2 cellular contexts compared by ENCODE assay signal in the genomic region with DNA sequence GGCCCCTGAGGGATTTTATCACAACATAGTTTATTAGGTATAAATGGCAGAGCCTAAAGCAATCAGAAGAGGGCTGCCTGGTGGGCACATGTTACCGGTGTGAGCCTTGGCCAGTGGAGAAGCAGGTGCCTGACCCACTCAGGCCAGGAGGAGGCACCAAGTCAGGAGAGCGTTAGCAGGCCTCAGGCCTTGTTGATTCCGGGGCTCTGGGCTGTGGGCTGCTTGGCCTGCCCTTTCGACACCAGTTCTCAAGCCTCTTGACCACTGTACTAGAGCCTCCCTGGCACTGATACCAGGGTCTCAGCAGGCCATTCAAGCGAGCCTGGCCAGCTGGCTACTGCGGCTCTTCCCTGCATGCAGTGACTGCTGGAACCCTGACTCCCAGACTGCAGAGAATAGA.
TF ChIP-seq lines count a peak whose summit lies in the region.

No MANE protein-coding gene starts in this region.

TF ChIP-seq in GM23338, 12 proteins besides CTCF, POLR2A, EP300 and RAD21 (continues in another document):
- TF ChIP-seq STAT1 (IDR thresholded peaks at IDR 0.05; ENCODE audit: unreplicated experiment) (no peak), EZH2 (IDR thresholded peaks at IDR 0.05; ENCODE audit: low read depth, unreplicated experiment) (no peak), JUNB (IDR thresholded peaks at IDR 0.05; ENCODE audit: unreplicated experiment) (no peak), ETS1 (IDR thresholded peaks at IDR 0.05) (no peak), EZH2phosphoT487 (IDR thresholded peaks at IDR 0.05; ENCODE audit: unreplicated experiment) (no peak), NANOG (IDR thresholded peaks at IDR 0.05; ENCODE audit: borderline replicate concordance) (no peak), ZNF114 (CRISPR knock-in tag; IDR thresholded peaks at IDR 0.05) (no peak), ZNF331 (CRISPR knock-in tag; IDR thresholded peaks at IDR 0.05; ENCODE audit: low read depth) (no peak)
- TF ChIP-seq, protein P1, sequence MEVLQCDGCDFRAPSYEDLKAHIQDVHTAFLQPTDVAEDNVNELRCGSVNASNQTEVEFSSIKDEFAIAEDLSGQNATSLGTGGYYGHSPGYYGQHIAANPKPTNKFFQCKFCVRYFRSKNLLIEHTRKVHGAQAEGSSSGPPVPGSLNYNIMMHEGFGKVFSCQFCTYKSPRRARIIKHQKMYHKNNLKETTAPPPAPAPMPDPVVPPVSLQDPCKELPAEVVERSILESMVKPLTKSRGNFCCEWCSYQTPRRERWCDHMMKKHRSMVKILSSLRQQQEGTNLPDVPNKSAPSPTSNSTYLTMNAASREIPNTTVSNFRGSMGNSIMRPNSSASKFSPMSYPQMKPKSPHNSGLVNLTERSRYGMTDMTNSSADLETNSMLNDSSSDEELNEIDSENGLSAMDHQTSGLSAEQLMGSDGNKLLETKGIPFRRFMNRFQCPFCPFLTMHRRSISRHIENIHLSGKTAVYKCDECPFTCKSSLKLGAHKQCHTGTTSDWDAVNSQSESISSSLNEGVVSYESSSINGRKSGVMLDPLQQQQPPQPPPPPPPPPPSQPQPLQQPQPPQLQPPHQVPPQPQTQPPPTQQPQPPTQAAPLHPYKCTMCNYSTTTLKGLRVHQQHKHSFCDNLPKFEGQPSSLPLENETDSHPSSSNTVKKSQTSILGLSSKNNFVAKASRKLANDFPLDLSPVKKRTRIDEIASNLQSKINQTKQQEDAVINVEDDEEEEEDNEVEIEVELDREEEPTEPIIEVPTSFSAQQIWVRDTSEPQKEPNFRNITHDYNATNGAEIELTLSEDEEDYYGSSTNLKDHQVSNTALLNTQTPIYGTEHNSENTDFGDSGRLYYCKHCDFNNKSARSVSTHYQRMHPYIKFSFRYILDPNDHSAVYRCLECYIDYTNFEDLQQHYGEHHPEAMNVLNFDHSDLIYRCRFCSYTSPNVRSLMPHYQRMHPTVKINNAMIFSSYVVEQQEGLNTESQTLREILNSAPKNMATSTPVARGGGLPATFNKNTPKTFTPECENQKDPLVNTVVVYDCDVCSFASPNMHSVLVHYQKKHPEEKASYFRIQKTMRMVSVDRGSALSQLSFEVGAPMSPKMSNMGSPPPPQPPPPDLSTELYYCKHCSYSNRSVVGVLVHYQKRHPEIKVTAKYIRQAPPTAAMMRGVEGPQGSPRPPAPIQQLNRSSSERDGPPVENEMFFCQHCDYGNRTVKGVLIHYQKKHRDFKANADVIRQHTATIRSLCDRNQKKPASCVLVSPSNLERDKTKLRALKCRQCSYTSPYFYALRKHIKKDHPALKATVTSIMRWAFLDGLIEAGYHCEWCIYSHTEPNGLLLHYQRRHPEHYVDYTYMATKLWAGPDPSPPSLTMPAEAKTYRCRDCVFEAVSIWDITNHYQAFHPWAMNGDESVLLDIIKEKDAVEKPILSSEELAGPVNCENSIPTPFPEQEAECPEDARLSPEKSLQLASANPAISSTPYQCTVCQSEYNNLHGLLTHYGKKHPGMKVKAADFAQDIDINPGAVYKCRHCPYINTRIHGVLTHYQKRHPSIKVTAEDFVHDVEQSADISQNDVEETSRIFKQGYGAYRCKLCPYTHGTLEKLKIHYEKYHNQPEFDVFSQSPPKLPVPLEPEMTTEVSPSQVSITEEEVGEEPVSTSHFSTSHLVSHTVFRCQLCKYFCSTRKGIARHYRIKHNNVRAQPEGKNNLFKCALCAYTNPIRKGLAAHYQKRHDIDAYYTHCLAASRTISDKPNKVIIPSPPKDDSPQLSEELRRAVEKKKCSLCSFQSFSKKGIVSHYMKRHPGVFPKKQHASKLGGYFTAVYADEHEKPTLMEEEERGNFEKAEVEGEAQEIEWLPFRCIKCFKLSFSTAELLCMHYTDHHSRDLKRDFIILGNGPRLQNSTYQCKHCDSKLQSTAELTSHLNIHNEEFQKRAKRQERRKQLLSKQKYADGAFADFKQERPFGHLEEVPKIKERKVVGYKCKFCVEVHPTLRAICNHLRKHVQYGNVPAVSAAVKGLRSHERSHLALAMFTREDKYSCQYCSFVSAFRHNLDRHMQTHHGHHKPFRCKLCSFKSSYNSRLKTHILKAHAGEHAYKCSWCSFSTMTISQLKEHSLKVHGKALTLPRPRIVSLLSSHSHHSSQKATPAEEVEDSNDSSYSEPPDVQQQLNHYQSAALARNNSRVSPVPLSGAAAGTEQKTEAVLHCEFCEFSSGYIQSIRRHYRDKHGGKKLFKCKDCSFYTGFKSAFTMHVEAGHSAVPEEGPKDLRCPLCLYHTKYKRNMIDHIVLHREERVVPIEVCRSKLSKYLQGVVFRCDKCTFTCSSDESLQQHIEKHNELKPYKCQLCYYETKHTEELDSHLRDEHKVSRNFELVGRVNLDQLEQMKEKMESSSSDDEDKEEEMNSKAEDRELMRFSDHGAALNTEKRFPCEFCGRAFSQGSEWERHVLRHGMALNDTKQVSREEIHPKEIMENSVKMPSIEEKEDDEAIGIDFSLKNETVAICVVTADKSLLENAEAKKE (CRISPR knock-in tag; IDR thresholded peaks at IDR 0.05): no peak
- TF ChIP-seq, protein P2, sequence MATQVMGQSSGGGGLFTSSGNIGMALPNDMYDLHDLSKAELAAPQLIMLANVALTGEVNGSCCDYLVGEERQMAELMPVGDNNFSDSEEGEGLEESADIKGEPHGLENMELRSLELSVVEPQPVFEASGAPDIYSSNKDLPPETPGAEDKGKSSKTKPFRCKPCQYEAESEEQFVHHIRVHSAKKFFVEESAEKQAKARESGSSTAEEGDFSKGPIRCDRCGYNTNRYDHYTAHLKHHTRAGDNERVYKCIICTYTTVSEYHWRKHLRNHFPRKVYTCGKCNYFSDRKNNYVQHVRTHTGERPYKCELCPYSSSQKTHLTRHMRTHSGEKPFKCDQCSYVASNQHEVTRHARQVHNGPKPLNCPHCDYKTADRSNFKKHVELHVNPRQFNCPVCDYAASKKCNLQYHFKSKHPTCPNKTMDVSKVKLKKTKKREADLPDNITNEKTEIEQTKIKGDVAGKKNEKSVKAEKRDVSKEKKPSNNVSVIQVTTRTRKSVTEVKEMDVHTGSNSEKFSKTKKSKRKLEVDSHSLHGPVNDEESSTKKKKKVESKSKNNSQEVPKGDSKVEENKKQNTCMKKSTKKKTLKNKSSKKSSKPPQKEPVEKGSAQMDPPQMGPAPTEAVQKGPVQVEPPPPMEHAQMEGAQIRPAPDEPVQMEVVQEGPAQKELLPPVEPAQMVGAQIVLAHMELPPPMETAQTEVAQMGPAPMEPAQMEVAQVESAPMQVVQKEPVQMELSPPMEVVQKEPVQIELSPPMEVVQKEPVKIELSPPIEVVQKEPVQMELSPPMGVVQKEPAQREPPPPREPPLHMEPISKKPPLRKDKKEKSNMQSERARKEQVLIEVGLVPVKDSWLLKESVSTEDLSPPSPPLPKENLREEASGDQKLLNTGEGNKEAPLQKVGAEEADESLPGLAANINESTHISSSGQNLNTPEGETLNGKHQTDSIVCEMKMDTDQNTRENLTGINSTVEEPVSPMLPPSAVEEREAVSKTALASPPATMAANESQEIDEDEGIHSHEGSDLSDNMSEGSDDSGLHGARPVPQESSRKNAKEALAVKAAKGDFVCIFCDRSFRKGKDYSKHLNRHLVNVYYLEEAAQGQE (IDR thresholded peaks at IDR 0.05; ENCODE audit: unreplicated experiment): no peak

TF ChIP-seq in H1, 55 proteins besides CTCF, POLR2A, EP300 and RAD21:
- TF ChIP-seq TBP (IDR thresholded peaks at IDR 0.05; ENCODE audit: low read depth, low read length): no peak
- TF ChIP-seq JUND (IDR thresholded peaks at IDR 0.05; ENCODE audit: low read length): no peak
- TF ChIP-seq RFX5 (IDR thresholded peaks at IDR 0.05; ENCODE audit: borderline replicate concordance, low read depth, low read length): no peak
- TF ChIP-seq, protein P3, sequence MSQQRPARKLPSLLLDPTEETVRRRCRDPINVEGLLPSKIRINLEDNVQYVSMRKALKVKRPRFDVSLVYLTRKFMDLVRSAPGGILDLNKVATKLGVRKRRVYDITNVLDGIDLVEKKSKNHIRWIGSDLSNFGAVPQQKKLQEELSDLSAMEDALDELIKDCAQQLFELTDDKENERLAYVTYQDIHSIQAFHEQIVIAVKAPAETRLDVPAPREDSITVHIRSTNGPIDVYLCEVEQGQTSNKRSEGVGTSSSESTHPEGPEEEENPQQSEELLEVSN (IDR thresholded peaks at IDR 0.05): no peak
- no peak for TF ChIP-seq ZNF274 (IDR thresholded peaks at IDR 0.05; ENCODE audit: borderline replicate concordance, extremely low read depth, low read length)
